Comparison of ENCODE assay signal across 8 cellular contexts in the genomic region with DNA sequence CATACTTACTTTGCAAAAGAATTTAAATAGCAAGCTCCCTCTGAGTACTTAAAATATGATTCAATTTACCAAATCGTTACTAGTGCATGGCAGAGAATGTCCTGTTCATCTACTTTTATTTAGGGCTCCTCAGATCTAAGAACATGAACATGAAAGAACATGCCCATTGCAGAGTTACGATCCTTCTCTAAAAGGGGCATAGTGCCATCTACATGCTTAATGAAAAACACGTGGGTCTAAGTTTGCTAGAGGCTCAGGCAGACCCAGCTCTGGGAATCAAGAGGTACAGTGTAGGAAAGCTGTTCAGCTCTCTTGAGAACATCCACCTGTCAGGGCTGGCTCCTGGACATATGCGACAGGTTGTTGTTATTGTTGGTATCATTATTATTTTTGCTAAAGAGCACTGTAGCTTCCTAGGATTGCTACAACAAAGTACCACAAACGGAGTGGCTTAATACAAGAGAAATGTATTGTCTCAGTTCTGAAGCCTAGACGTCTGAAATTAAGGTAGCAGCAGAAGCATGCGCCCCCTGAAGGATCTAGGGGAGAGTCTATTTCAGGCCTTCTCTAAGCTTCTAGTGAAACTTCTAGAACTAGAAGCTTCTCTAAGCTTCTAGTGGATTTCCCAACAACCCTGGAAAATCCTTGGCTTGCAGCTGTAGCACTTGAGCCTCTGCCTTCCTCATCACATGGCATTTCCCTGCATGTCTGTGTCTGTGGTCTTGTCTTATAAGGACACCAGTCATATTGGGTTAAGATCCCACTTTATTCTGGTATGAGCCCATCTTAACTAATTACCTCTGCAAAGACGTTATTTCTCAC.
DNase-seq lines count a peak whose midpoint lies in the region; ATAC-seq and TF ChIP-seq lines count a peak whose summit lies in the region.

No MANE protein-coding gene starts in this region.

- H3K9me3 ChIP-seq in trophoblast cell (ENCODE audit: insufficient read depth, low read depth, low read length) = no peaks in the 10 kb centered on the region
- H3K9me3 ChIP-seq in neural progenitor cell (ENCODE audit: low read depth) = no peaks in the 10 kb centered on the region

- peak overlapping the region in 1 of 5 experiments; percentile 11 for H3K4me3 Mint-ChIP-seq in brain
- peak overlapping the region in 1 of 3 experiments; percentile 13 for H3K4me3 Mint-ChIP-seq in nephron
- no peak overlapping the region for H3K4me3 Mint-ChIP-seq in neural progenitor cell

- H3K36me3 Mint-ChIP-seq in brain (no peaks in the 10 kb centered on the region), nephron (ENCODE audit: low read depth) (peaks cover 6% of the 10 kb centered on the region), neural progenitor cell (no peaks in the 10 kb centered on the region)

- H3K4me1 Mint-ChIP-seq in brain (peaks cover 37% of the 10 kb centered on the region), nephron (peaks cover 33% of the 10 kb centered on the region), neural progenitor cell (peaks cover 31% of the 10 kb centered on the region)

- H2BK120ac ChIP-seq in trophoblast cell (ENCODE audit: insufficient read depth, low read length, poor library complexity) = no peak overlapping the region

- peak overlapping the region in 4 of 5 experiments; percentile 9 to 92 (median 46) for H3K27ac Mint-ChIP-seq in brain
- peak overlapping the region; percentile 14 to 78 (median 40) for H3K27ac Mint-ChIP-seq in nephron
- H3K27ac Mint-ChIP-seq in neural progenitor cell = no peak overlapping the region

- DNase-seq in NCI-H1105 treated with DMSO at 0.1 percent for 48 hours (lab: John Stamatoyannopoulos, UW) (peak; percentile 75), amniotic stem cell (lab: John Stamatoyannopoulos, UW) (no peak), trophoblast cell (no peak), neural progenitor cell (ENCODE audit: low spot score) (no peak)

- no CpG with 5 or more reads among the region's 8 CpGs for WGBS in trophoblast cell (ENCODE audit: extremely low coverage, insufficient coverage, insufficient read length)

- no peaks in the 10 kb centered on the region for H3K27me3 ChIP-seq in trophoblast cell (ENCODE audit: insufficient read depth, low read length)
- no peaks in the 10 kb centered on the region for H3K27me3 ChIP-seq in neural progenitor cell

- H3K27me3 Mint-ChIP-seq in brain (no peaks in the 10 kb centered on the region), nephron (ENCODE audit: low read depth) (no peaks in the 10 kb centered on the region), neural progenitor cell (ENCODE audit: insufficient read depth, low read depth) (peaks cover 2% of the 10 kb centered on the region)

- H3F3A ChIP-seq in neural progenitor cell (ENCODE audit: low read depth) = peaks cover 13% of the 10 kb centered on the region

- no peak overlapping the region for H4K91ac ChIP-seq in trophoblast cell (ENCODE audit: low read depth, low read length)

- no peak overlapping the region for H3K4ac ChIP-seq in trophoblast cell (ENCODE audit: low read depth, low read length)

- no peaks in the 10 kb centered on the region for H4K20me1 ChIP-seq in neural progenitor cell (ENCODE audit: low read depth)

- H2BK5ac ChIP-seq in trophoblast cell (ENCODE audit: low read depth, low read length, poor library complexity) = no peak overlapping the region

- H3K4me2 ChIP-seq in trophoblast cell (ENCODE audit: low read length) = no peak overlapping the region
- no peak overlapping the region for H3K4me2 ChIP-seq in neural progenitor cell

- H3K23ac ChIP-seq in trophoblast cell (ENCODE audit: low read length) = no peak overlapping the region

- TF ChIP-seq CTCF in brain (conservative IDR thresholded peaks at IDR 0.05) = peak in 1 of 2 experiments; percentile 22
- TF ChIP-seq CTCF in nephron (IDR thresholded peaks at IDR 0.05; ENCODE audit: unreplicated experiment in 3 of 3) = no peak
- TF ChIP-seq CTCF in neural progenitor cell (IDR thresholded peaks at IDR 0.05) = no peak

- no peak overlapping the region for H3K14ac ChIP-seq in trophoblast cell (ENCODE audit: low read length)

- H3K36me3 ChIP-seq in trophoblast cell (ENCODE audit: control insufficient read depth in 1 of 2, insufficient read depth in 2 of 2, low read length in 2 of 2) (no peaks in the 10 kb centered on the region), neural progenitor cell (no peaks in the 10 kb centered on the region)

- H3K4me1 ChIP-seq in trophoblast cell (ENCODE audit: control insufficient read depth in 1 of 2, insufficient read depth in 2 of 2, low read length in 2 of 2) (peaks cover 0 to 3% of the 10 kb centered on the region in 2 experiments), neural progenitor cell (peaks cover 10% of the 10 kb centered on the region)

- no peak overlapping the region for H4K8ac ChIP-seq in trophoblast cell (ENCODE audit: low read depth, low read length)

- H3K4me3 ChIP-seq in trophoblast cell (ENCODE audit: low read depth, low read length) (no peak overlapping the region), neural progenitor cell (no peak overlapping the region)

- peaks cover 2% of the 10 kb centered on the region for H3K79me1 ChIP-seq in trophoblast cell (ENCODE audit: low read length)

- H2BK12ac ChIP-seq in trophoblast cell (ENCODE audit: low read length) = no peak overlapping the region

- H2AFZ ChIP-seq in trophoblast cell (ENCODE audit: insufficient read depth, low read length, poor library complexity) (no peak overlapping the region), neural progenitor cell (replicated peaks) (no peak overlapping the region)

- no peak overlapping the region for H3K9ac ChIP-seq in trophoblast cell (ENCODE audit: low read length)
- no peak overlapping the region for H3K9ac ChIP-seq in neural progenitor cell

- no peak overlapping the region for H2AK5ac ChIP-seq in trophoblast cell (ENCODE audit: low read length)

- no peak overlapping the region for H3K18ac ChIP-seq in trophoblast cell (ENCODE audit: low read length)

- ATAC-seq in GM18861 (IDR thresholded peaks at IDR 0.05; ENCODE audit: unreplicated experiment) (peak; percentile 38), HG03139 (IDR thresholded peaks at IDR 0.05; ENCODE audit: unreplicated experiment) (no peak)

- peaks cover 0 to 3% (median 0%) of the 10 kb centered on the region in 5 experiments for H3K9me3 Mint-ChIP-seq in brain
- H3K9me3 Mint-ChIP-seq in nephron = no peaks in the 10 kb centered on the region
- H3K9me3 Mint-ChIP-seq in neural progenitor cell = no peaks in the 10 kb centered on the region

- no peaks in the 10 kb centered on the region for H3K79me2 ChIP-seq in trophoblast cell (ENCODE audit: control insufficient read depth, insufficient read depth, low read length, poor library complexity)
- H3K79me2 ChIP-seq in neural progenitor cell (ENCODE audit: low read depth) = no peaks in the 10 kb centered on the region

- H3K27ac ChIP-seq in trophoblast cell (ENCODE audit: low read depth, low read length) (no peak overlapping the region), neural progenitor cell (no peak overlapping the region)

- H4K12ac ChIP-seq in trophoblast cell (ENCODE audit: low read depth, low read length) = no peak overlapping the region
